29 cellular contexts compared by ENCODE assay signal in the genomic region with DNA sequence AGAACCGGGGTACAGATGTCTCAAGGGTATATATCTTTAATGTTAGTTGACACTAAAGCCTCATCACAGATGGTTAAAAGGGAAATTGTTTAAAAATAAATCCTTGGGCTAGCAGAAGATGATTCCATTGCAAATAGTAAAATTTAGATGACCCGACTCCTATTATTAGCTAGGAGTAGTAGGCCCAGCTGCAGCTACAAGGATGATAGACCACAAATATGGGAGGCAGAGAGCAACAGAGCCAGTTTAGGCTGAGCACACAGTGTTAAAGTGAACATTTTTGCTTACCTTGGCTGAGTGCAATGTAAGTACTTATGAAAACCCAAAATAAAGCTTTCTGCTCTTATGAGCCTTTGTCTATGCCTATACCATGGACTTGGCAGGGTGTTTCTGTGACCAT.
"Had no signal": no experiment of that assay in that cellular context is flagged by ENCODE, and none has a peak within 500 bp of the region (broad histone marks: within the 10 kb centered on the region; RNA-seq: fewer than 3 reads in every experiment).

No MANE protein-coding gene starts in this region.

- H3K27ac ChIP-seq: dorsolateral prefrontal cortex, epithelial cell of prostate, gastrocnemius medialis, left lung, neutrophil, parathyroid adenoma, prostate gland, right atrium auricular region, sigmoid colon, skin epidermis, spleen, testis, tibial artery had no signal

- H3K9me3 ChIP-seq: gastrocnemius medialis, left lung, neutrophil, prostate gland, sigmoid colon, spleen, testis, tibial artery had no signal

- H3K27me3 Mint-ChIP-seq: stimulated activated memory B cell treated with anti-CD40 and anti-IgM and Interleukin-4, amounts not matched to agents 10 μg/mL and 1 μg/mL and 100 μg/mL, for 72 hours; type B pancreatic cell had no signal

- H3K79me2 ChIP-seq: parathyroid adenoma had no signal

- H3K27ac Mint-ChIP-seq: endodermal cell; natural killer cell; stimulated activated memory B cell treated with anti-CD40 and anti-IgM and Interleukin-4, amounts not matched to agents 10 μg/mL and 1 μg/mL and 100 μg/mL, for 72 hours; type B pancreatic cell had no signal

- H3K36me3 Mint-ChIP-seq: natural killer cell; stimulated activated memory B cell treated with anti-CD40 and anti-IgM and Interleukin-4, amounts not matched to agents 10 μg/mL and 1 μg/mL and 100 μg/mL, for 72 hours; type B pancreatic cell had no signal

- ATAC-seq: esophagus mucosa; gastrocnemius medialis; left cardiac atrium; left lung; natural killer cell; stimulated activated memory B cell treated with anti-CD40 and anti-IgM and Interleukin-4, amounts not matched to agents 10 μg/mL and 1 μg/mL and 100 μg/mL, for 72 hours; stimulated activated naive CD8-positive, alpha-beta T cell treated with anti-CD3 and anti-CD28 coated beads, Interleukin-15, Interleukin-2, amounts not matched to agents 100 U/mL and 50 U/mL, for 24 hours had no signal

- H3K36me3 ChIP-seq: gastrocnemius medialis, left lung, neutrophil, prostate gland, right atrium auricular region, sigmoid colon, spleen, tibial artery had no signal

- H3K4me3 ChIP-seq: dorsolateral prefrontal cortex, gastrocnemius medialis, left lung, prostate gland, right atrium auricular region, sigmoid colon, skin epidermis, spleen, tibial artery had no signal

- H2AFZ ChIP-seq: parathyroid adenoma had no signal

- H3K27me3 ChIP-seq: dorsolateral prefrontal cortex, gastrocnemius medialis, left lung, neutrophil, right atrium auricular region, sigmoid colon, spleen, testis, tibial artery had no signal

- H3K4me1 ChIP-seq: gastrocnemius medialis, left lung, parathyroid adenoma, prostate gland, right atrium auricular region, spleen, testis, tibial artery had no signal

- H3K4me3 Mint-ChIP-seq: endodermal cell; natural killer cell; stimulated activated memory B cell treated with anti-CD40 and anti-IgM and Interleukin-4, amounts not matched to agents 10 μg/mL and 1 μg/mL and 100 μg/mL, for 72 hours; type B pancreatic cell had no signal

- DNase-seq: cerebellar nuclear complex; dorsolateral prefrontal cortex; effector CD8-positive, alpha-beta T cell; endodermal cell; foreskin fibroblast; gastrocnemius medialis; head of caudate nucleus; left cardiac atrium; mammary epithelial cell; mesendoderm; midbrain; natural killer cell; sigmoid colon; spleen; stimulated activated CD4-positive, alpha-beta T cell treated with anti-CD3 and anti-CD28 coated beads, Interleukin-4, amount 100 ng/mL, for 4 hours; stimulated activated naive CD8-positive, alpha-beta T cell treated with anti-CD3 and anti-CD28 coated beads, Interleukin-15, Interleukin-2, amounts not matched to agents 100 U/mL and 50 U/mL, for 24 hours; substantia nigra; testis; tibial artery had no signal

- H3K9me3 Mint-ChIP-seq: stimulated activated memory B cell treated with anti-CD40 and anti-IgM and Interleukin-4, amounts not matched to agents 10 μg/mL and 1 μg/mL and 100 μg/mL, for 72 hours; type B pancreatic cell had no signal

- H3K4me1 Mint-ChIP-seq: endodermal cell; natural killer cell; stimulated activated memory B cell treated with anti-CD40 and anti-IgM and Interleukin-4, amounts not matched to agents 10 μg/mL and 1 μg/mL and 100 μg/mL, for 72 hours had no signal
